ENCODE assay signal across 12 cellular contexts in the genomic region with DNA sequence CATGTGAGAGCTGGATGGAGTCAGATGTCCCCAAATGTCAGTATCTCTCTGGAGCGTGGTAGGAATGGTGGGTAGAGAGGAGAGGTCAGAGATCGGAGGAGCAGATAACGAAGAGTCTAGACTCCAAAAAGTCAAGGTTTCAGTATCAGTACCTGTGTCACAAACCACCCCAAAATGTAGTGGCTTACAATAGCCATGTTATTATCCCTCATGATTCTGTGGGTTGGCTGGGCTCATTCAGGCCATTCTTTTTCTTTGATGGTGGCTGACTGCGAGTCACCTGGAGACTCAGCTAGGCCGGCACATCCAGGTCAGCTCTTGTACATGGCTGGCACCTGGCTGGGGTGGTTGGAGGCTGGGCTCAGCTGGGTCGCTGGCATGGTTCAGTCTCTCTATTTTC. TPM values are rescaled to one million over a fixed set of nuclear protein-coding genes. Genes with fewer than 3 reads are reported as not detected.
A peak's percentile ranks its signal among the peaks of the same experiment; 100 is the strongest.
DNase-seq lines count a peak whose midpoint lies in the region; ATAC-seq and TF ChIP-seq lines count a peak whose summit lies in the region.
"Had no signal": no experiment of that assay in that cellular context is flagged by ENCODE, and none has a peak within 500 bp of the region (broad histone marks: within the 10 kb centered on the region; RNA-seq: fewer than 3 reads in every experiment).

No MANE protein-coding gene starts in this region.

- H3K27ac ChIP-seq in gastrocnemius medialis, result no peak overlapping the region
- H3K27ac ChIP-seq: HL-60 had no signal

- no peaks in the 10 kb centered on the region for H3K4me1 ChIP-seq in gastrocnemius medialis

- H3K4me3 ChIP-seq in gastrocnemius medialis, result no peak overlapping the region

- peaks cover 0 to 22% (median 0%) of the 10 kb centered on the region in 3 donors for H3K27me3 ChIP-seq in gastrocnemius medialis

- intact Hi-C loops in activated T-helper 1 cell treated with anti-CD3 and anti-CD28 coated beads, Interleukin-12 subunit alpha, Interleukin-12 subunit beta, Interleukin-2, Interleukin-4 antibody, amounts not matched to agents 30 ng/mL and 10 ng/mL and 1 ng/mL, durations not matched to agents 14 hours and 24 hours and 36 hours (cut with micrococcal nuclease), result loop anchor here (1.0 to 2.0 kb wide), 7 partner anchors 11 to 443 kb away; partner anchors contain the start of gene IFT27
- intact Hi-C loops in gastrocnemius medialis (cut with DNase I; ENCODE audit: low total_unique reads), result no loop called here

- TF ChIP-seq POLR2A in gastrocnemius medialis (IDR thresholded peaks at IDR 0.05), result no peak

- in situ Hi-C loops in gastrocnemius medialis (cut with MboI; ENCODE audit: low sequenced_read_pairs in 4 of 4), result loop anchor here in 1 of 4 donors (25.0 kb wide), 1 partner anchor 132 kb away; no protein-coding TSS in a partner anchor

- H3K4me1 Mint-ChIP-seq in activated naive CD4-positive, alpha-beta T cell treated with anti-CD3 and anti-CD28 coated beads, Interleukin-2, amount 50 U/mL, for 24 hours, result peaks cover 98% of the 10 kb centered on the region
- peaks cover 74% of the 10 kb centered on the region for H3K4me1 Mint-ChIP-seq in activated T-helper 1 cell treated with anti-CD3 and anti-CD28 coated beads, Interleukin-12 subunit alpha, Interleukin-12 subunit beta, Interleukin-2, Interleukin-4 antibody, amounts not matched to agents 30 ng/mL and 10 ng/mL and 1 ng/mL, durations not matched to agents 14 hours and 24 hours and 36 hours (ENCODE audit: low read depth)

- no peak for TF ChIP-seq CTCF in gastrocnemius medialis (IDR thresholded peaks at IDR 0.05 in 4 of 5, conservative IDR thresholded peaks at IDR 0.05 in 1 of 5)
- TF ChIP-seq CTCF in omental fat pad (IDR thresholded peaks at IDR 0.05), result no peak

- no peaks in the 10 kb centered on the region for H3K27me3 Mint-ChIP-seq in activated naive CD4-positive, alpha-beta T cell treated with anti-CD3 and anti-CD28 coated beads, Interleukin-2, amount 50 U/mL, for 24 hours
- no peaks in the 10 kb centered on the region for H3K27me3 Mint-ChIP-seq in activated T-helper 1 cell treated with anti-CD3 and anti-CD28 coated beads, Interleukin-12 subunit alpha, Interleukin-12 subunit beta, Interleukin-2, Interleukin-4 antibody, amounts not matched to agents 30 ng/mL and 10 ng/mL and 1 ng/mL, durations not matched to agents 14 hours and 24 hours and 36 hours (ENCODE audit: insufficient read depth)

- no peaks in the 10 kb centered on the region for H3K9me3 ChIP-seq in gastrocnemius medialis

- no peaks in the 10 kb centered on the region for H3K36me3 ChIP-seq in gastrocnemius medialis

- H3K9me3 Mint-ChIP-seq in activated naive CD4-positive, alpha-beta T cell treated with anti-CD3 and anti-CD28 coated beads, Interleukin-2, amount 50 U/mL, for 24 hours, result peaks cover 5% of the 10 kb centered on the region
- H3K9me3 Mint-ChIP-seq in activated T-helper 1 cell treated with anti-CD3 and anti-CD28 coated beads, Interleukin-12 subunit alpha, Interleukin-12 subunit beta, Interleukin-2, Interleukin-4 antibody, amounts not matched to agents 30 ng/mL and 10 ng/mL and 1 ng/mL, durations not matched to agents 14 hours and 24 hours and 36 hours, result peaks cover 13% of the 10 kb centered on the region

- peak overlapping the region; percentile 68 for H3K4me3 Mint-ChIP-seq in activated naive CD4-positive, alpha-beta T cell treated with anti-CD3 and anti-CD28 coated beads, Interleukin-2, amount 50 U/mL, for 24 hours
- H3K4me3 Mint-ChIP-seq in activated T-helper 1 cell treated with anti-CD3 and anti-CD28 coated beads, Interleukin-12 subunit alpha, Interleukin-12 subunit beta, Interleukin-2, Interleukin-4 antibody, amounts not matched to agents 30 ng/mL and 10 ng/mL and 1 ng/mL, durations not matched to agents 14 hours and 24 hours and 36 hours, result peak overlapping the region; percentile 79

- ATAC-seq in HG03097 (IDR thresholded peaks at IDR 0.05; ENCODE audit: low FRiP score, unreplicated experiment) (peak; percentile 6), gastrocnemius medialis (no peak), omental fat pad (ENCODE audit: low FRiP score) (no peak)

- no peak for DNase-seq in activated naive CD4-positive, alpha-beta T cell treated with anti-CD3 and anti-CD28 coated beads, Interleukin-2, amount 50 U/mL, for 16 hours
- DNase-seq in activated T-helper 1 cell treated with anti-CD3 and anti-CD28 coated beads, Interleukin-12 subunit alpha, Interleukin-12 subunit beta, Interleukin-2, Interleukin-4 antibody, amounts not matched to agents 30 ng/mL and 10 ng/mL and 1 ng/mL, durations not matched to agents 14 hours and 24 hours and 36 hours (ENCODE audit: low spot score), result no peak
- DNase-seq in foreskin melanocyte (no peak), gastrocnemius medialis (no peak), GM03348 (ENCODE audit: low spot score) (no peak), omental fat pad (ENCODE audit: low spot score) (no peak)
- DNase-seq: activated gamma-delta T cell, NCI-H1105, NCI-H82 had no signal

- peak overlapping the region; percentile 96 for H3K27ac Mint-ChIP-seq in activated naive CD4-positive, alpha-beta T cell treated with anti-CD3 and anti-CD28 coated beads, Interleukin-2, amount 50 U/mL, for 24 hours
- peak overlapping the region; percentile 96 for H3K27ac Mint-ChIP-seq in activated T-helper 1 cell treated with anti-CD3 and anti-CD28 coated beads, Interleukin-12 subunit alpha, Interleukin-12 subunit beta, Interleukin-2, Interleukin-4 antibody, amounts not matched to agents 30 ng/mL and 10 ng/mL and 1 ng/mL, durations not matched to agents 14 hours and 24 hours and 36 hours

- peaks cover 23% of the 10 kb centered on the region for H3K36me3 Mint-ChIP-seq in activated naive CD4-positive, alpha-beta T cell treated with anti-CD3 and anti-CD28 coated beads, Interleukin-2, amount 50 U/mL, for 24 hours
- H3K36me3 Mint-ChIP-seq in activated T-helper 1 cell treated with anti-CD3 and anti-CD28 coated beads, Interleukin-12 subunit alpha, Interleukin-12 subunit beta, Interleukin-2, Interleukin-4 antibody, amounts not matched to agents 30 ng/mL and 10 ng/mL and 1 ng/mL, durations not matched to agents 14 hours and 24 hours and 36 hours (ENCODE audit: low read depth), result peaks cover 55% of the 10 kb centered on the region

RNA-seq across cellular contexts. Expression of gene SSTR3, which starts 7.3 kb away (rescaled TPM):
- total RNA-seq in activated T-helper 1 cell treated with anti-CD3 and anti-CD28 coated beads, Interleukin-12 subunit alpha, Interleukin-12 subunit beta, Interleukin-2, Interleukin-4 antibody, amounts not matched to agents 30 ng/mL and 10 ng/mL and 1 ng/mL, durations not matched to agents 14 hours and 24 hours and 36 hours, result 2.3 TPM in 2 replicates
- total RNA-seq in gastrocnemius medialis (not detected), omental fat pad (under 1 TPM in 2 of 4 donors, not detected in 2; 0.12 to 0.28 TPM)

RNA-seq across cellular contexts. Expression of gene RAC2, which starts 24.5 kb away (rescaled TPM):
- total RNA-seq in activated T-helper 1 cell treated with anti-CD3 and anti-CD28 coated beads, Interleukin-12 subunit alpha, Interleukin-12 subunit beta, Interleukin-2, Interleukin-4 antibody, amounts not matched to agents 30 ng/mL and 10 ng/mL and 1 ng/mL, durations not matched to agents 14 hours and 24 hours and 36 hours, result 592 and 614 TPM in 2 replicates
- 1 to 10 TPM in 3 of 4 donors, not detected in 1; 1.9 to 3.7 (median 3.5) TPM for total RNA-seq in gastrocnemius medialis
- 10 to 100 TPM; 11.0 to 51.6 (median 20.0) TPM for total RNA-seq in omental fat pad

RNA-seq across cellular contexts. Expression of gene C1QTNF6, which starts 31.5 kb away (rescaled TPM):
- 4.8 and 4.9 TPM in 2 replicates for total RNA-seq in activated T-helper 1 cell treated with anti-CD3 and anti-CD28 coated beads, Interleukin-12 subunit alpha, Interleukin-12 subunit beta, Interleukin-2, Interleukin-4 antibody, amounts not matched to agents 30 ng/mL and 10 ng/mL and 1 ng/mL, durations not matched to agents 14 hours and 24 hours and 36 hours
- total RNA-seq in gastrocnemius medialis (under 1 TPM; 0.46 to 1.00 (median 0.84) TPM), omental fat pad (1 to 10 TPM; 1.0 to 2.8 (median 1.4) TPM)

Comparison
In these comparisons a context has a peak if more than half of its experiments do, and no peak if none do; other contexts are left out.
1. RNA of gene RAC2, which starts 24.5 kb away (total RNA-seq): 592 to 614 TPM in activated T-helper 1 cell treated with anti-CD3 and anti-CD28 coated beads, Interleukin-12 subunit alpha, Interleukin-12 subunit beta, Interleukin-2, Interleukin-4 antibody, amounts not matched to agents 30 ng/mL and 10 ng/mL and 1 ng/mL, durations not matched to agents 14 hours and 24 hours and 36 hours; 11.0 to 51.6 TPM in omental fat pad and 1.9 to 3.7 TPM in gastrocnemius medialis; every median in the first group is over 10 times any median in the second.